Comparison of ENCODE assay signal across 12 cellular contexts in the genomic region with DNA sequence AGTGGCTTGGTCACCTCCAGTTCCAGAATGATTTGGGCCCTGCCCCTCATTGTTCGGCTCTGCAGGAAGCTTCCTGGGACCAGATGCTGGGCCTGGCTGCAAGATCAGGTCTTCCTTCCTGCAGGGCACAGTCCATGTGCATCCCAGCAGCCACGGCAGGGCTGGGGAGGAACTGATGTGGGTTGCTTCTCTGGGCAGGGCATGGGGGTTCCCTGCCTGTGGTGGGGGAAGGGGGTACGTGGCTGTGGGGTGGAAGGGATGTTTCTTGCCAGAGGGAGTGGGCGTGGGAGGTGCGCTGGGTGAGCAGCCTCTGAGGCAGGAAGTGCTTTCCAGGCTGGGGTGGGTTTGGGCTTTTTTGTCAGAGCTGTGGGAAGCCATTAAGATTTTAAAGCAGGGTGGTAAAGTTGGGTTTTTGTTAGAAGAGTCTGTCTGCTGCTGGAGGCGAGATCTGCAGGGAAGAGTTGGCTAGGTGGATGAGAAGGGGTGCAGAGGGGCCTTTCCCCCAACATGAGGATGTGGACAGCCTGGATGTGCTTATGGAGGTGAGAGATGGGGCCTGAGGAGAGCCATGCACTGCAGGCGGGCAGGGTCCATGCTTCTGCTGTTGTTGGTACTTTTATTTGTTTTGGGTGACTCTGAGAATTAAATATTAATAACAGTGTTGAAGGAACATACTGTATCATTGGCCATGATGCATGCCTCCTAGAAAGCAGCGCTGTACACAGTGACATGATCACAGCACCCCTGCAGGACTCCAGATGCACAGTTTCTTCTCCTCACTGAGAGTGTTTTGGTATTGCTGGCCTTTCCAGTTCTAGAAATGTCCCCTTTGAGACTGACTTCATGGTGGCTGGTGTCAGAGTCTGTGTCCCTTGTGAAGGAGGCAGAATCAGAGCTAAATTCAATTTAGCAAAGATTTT. TPM values are rescaled to one million over a fixed set of nuclear protein-coding genes. Genes with fewer than 3 reads are reported as not detected.
DNase-seq lines count a peak whose midpoint lies in the region; ATAC-seq and TF ChIP-seq lines count a peak whose summit lies in the region.
"Had no signal": no experiment of that assay in that cellular context is flagged by ENCODE, and none has a peak within 500 bp of the region (broad histone marks: within the 10 kb centered on the region; RNA-seq: fewer than 3 reads in every experiment).

No MANE protein-coding gene starts in this region.

- H3K4me1 Mint-ChIP-seq in activated CD8-positive, alpha-beta T cell treated with anti-CD3 and anti-CD28 coated beads for 36 hours (ENCODE audit: low read depth) = peaks cover 70% of the 10 kb centered on the region
- H3K4me1 Mint-ChIP-seq in stimulated activated naive CD8-positive, alpha-beta T cell treated with anti-CD3 and anti-CD28 coated beads, Interleukin-15, amount 100 ng/mL, for 72 hours = peaks cover 86% of the 10 kb centered on the region
- H3K4me1 Mint-ChIP-seq: brain had no signal

- peak; percentile 74 for DNase-seq in activated effector memory CD4-positive, alpha-beta T cell treated with anti-CD3 and anti-CD28 coated beads, Interleukin-2, amount 50 U/mL, for 16 hours
- no peak for DNase-seq in activated effector memory CD4-positive, alpha-beta T cell treated with Interleukin-2 at 50 U/mL for 16 hours
- peak; percentile 79 for DNase-seq in activated CD8-positive, alpha-beta T cell treated with anti-CD3 and anti-CD28 coated beads for 36 hours
- peak; percentile 46 for DNase-seq in iPS-NIHi11 (ENCODE audit: low spot score)
- peak in 1 of 2 donors; percentile 64 for DNase-seq in stimulated activated naive CD8-positive, alpha-beta T cell treated with anti-CD3 and anti-CD28 coated beads, Interleukin-15, amount 100 ng/mL, for 72 hours
- DNase-seq in ureter (ENCODE audit: low spot score) = no peak
- DNase-seq in HEK293T (ENCODE audit: extremely low spot score) = no peak
- DNase-seq: ACHN, NCI-H526 treated with DMSO at 0.1 percent for 48 hours, retina had no signal

- POLR2A ChIA-PET in activated CD8-positive, alpha-beta T cell treated with anti-CD3 and anti-CD28 coated beads for 36 hours (lab: Charles Lee) = interaction anchor here (1.1 to 2.0 kb wide), 3 partner anchors 12 to 19 kb away, joined by 4 to 5 read pairs (median 5); no protein-coding TSS in a partner anchor
- POLR2A ChIA-PET in HEK293T (lab: Yijun Ruan, JAX) = no interaction called here

- H3K4me3 Mint-ChIP-seq in activated CD8-positive, alpha-beta T cell treated with anti-CD3 and anti-CD28 coated beads for 36 hours = peak overlapping the region; percentile 51
- H3K4me3 Mint-ChIP-seq in stimulated activated naive CD8-positive, alpha-beta T cell treated with anti-CD3 and anti-CD28 coated beads, Interleukin-15, amount 100 ng/mL, for 72 hours = peak overlapping the region; percentile 42 to 78
- H3K4me3 Mint-ChIP-seq: brain had no signal

- peak; percentile 32 for TF ChIP-seq CTCF in activated CD8-positive, alpha-beta T cell treated with anti-CD3 and anti-CD28 coated beads for 36 hours (IDR thresholded peaks at IDR 0.05)

- H3K36me3 Mint-ChIP-seq in activated CD8-positive, alpha-beta T cell treated with anti-CD3 and anti-CD28 coated beads for 36 hours (ENCODE audit: low read depth) = peaks cover 43% of the 10 kb centered on the region

- H3K27me3 Mint-ChIP-seq in activated CD8-positive, alpha-beta T cell treated with anti-CD3 and anti-CD28 coated beads for 36 hours = no peaks in the 10 kb centered on the region
- H3K27me3 Mint-ChIP-seq in stimulated activated naive CD8-positive, alpha-beta T cell treated with anti-CD3 and anti-CD28 coated beads, Interleukin-15, amount 100 ng/mL, for 72 hours = no peaks in the 10 kb centered on the region
- H3K27me3 Mint-ChIP-seq: brain had no signal

- CTCF ChIA-PET in activated CD8-positive, alpha-beta T cell treated with anti-CD3 and anti-CD28 coated beads for 36 hours (lab: Charles Lee) = interaction anchor here (0.7 to 11.3 kb wide), 9 partner anchors 8 to 68 kb away, joined by 3 to 213 read pairs (median 4); partner anchors contain the start of gene DGKD
- CTCF ChIA-PET in HEK293T (lab: Yijun Ruan, JAX) = interaction anchor here (0.7 kb wide), 1 partner anchor 15 kb away, joined by 3 read pairs; no protein-coding TSS in a partner anchor

- intact Hi-C loops in activated CD8-positive, alpha-beta T cell treated with anti-CD3 and anti-CD28 coated beads for 36 hours (cut with micrococcal nuclease) = no loop called here

- peak; percentile 65 for ATAC-seq in activated CD8-positive, alpha-beta T cell treated with anti-CD3 and anti-CD28 coated beads for 36 hours
- ATAC-seq in stimulated activated naive CD8-positive, alpha-beta T cell treated with anti-CD3 and anti-CD28 coated beads, Interleukin-15, amount 100 ng/mL, for 72 hours = peak; percentile 73
- no peak for ATAC-seq in GM19328 (IDR thresholded peaks at IDR 0.05; ENCODE audit: unreplicated experiment)

- H3K27ac Mint-ChIP-seq in activated CD8-positive, alpha-beta T cell treated with anti-CD3 and anti-CD28 coated beads for 36 hours = peak overlapping the region; percentile 91
- peak overlapping the region; percentile 13 to 74 for H3K27ac Mint-ChIP-seq in stimulated activated naive CD8-positive, alpha-beta T cell treated with anti-CD3 and anti-CD28 coated beads, Interleukin-15, amount 100 ng/mL, for 72 hours

- no peaks in the 10 kb centered on the region for H3K9me3 Mint-ChIP-seq in activated CD8-positive, alpha-beta T cell treated with anti-CD3 and anti-CD28 coated beads for 36 hours
- H3K9me3 Mint-ChIP-seq in stimulated activated naive CD8-positive, alpha-beta T cell treated with anti-CD3 and anti-CD28 coated beads, Interleukin-15, amount 100 ng/mL, for 72 hours = no peaks in the 10 kb centered on the region

TF ChIP-seq in HEK293T, 16 proteins besides CTCF, POLR2A, EP300 and RAD21:
- no peak for TF ChIP-seq NFRKB (IDR thresholded peaks at IDR 0.05)
- TF ChIP-seq FOXK2 (IDR thresholded peaks at IDR 0.05) = no peak
- TF ChIP-seq L3MBTL2 (conservative IDR thresholded peaks at IDR 0.05) = no peak
- TF ChIP-seq FOXM1 (IDR thresholded peaks at IDR 0.05; ENCODE audit: borderline replicate concordance) = no peak
- no peak for TF ChIP-seq SP1 (IDR thresholded peaks at IDR 0.05)
- TF ChIP-seq CTBP1 (IDR thresholded peaks at IDR 0.05; ENCODE audit: borderline replicate concordance) = no peak
- no peak for TF ChIP-seq TARDBP (IDR thresholded peaks at IDR 0.05)

RNA-seq across cellular contexts. Expression of gene DGKD, which starts 45.3 kb away (rescaled TPM):
- total RNA-seq in activated CD8-positive, alpha-beta T cell treated with anti-CD3 and anti-CD28 coated beads for 36 hours = 10 to 100 TPM; 89.6 to 99.5 TPM
- 44.7 TPM for total RNA-seq in ureter

Comparison
In these comparisons a context has a peak if more than half of its experiments do, and no peak if none do; other contexts are left out.
1. DNase-seq: peak in activated effector memory CD4-positive, alpha-beta T cell treated with anti-CD3 and anti-CD28 coated beads, Interleukin-2, amount 50 U/mL, for 16 hours (single experiment), activated CD8-positive, alpha-beta T cell treated with anti-CD3 and anti-CD28 coated beads for 36 hours (single experiment) and iPS-NIHi11 (single experiment); none in activated effector memory CD4-positive, alpha-beta T cell treated with Interleukin-2 at 50 U/mL for 16 hours (single experiment), ureter (single experiment) and HEK293T (single experiment).